ENCODE assay signal across 19 cellular contexts in the genomic region with DNA sequence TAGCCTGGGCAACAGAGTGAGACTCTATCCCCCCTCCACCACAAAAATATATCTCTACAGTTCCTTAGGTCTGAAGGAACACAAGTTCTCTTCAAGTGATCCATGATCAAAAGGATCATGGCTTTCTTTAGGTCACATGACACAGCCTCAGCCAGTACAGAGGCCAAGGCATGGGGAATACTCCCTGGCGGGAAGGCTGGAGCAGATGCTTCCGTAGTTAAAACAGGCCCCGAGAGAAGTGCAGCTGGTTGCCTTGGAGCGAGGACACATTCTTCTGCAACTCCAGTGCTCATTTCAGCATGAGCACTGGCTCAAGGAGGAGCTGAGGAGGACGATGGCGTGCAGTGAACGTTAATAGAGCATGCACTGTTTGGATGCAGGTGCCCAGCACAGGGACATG. TPM values are rescaled to one million over a fixed set of nuclear protein-coding genes. Genes with fewer than 3 reads are reported as not detected.
DNase-seq lines count a peak whose midpoint lies in the region; ATAC-seq, FAIRE-seq and TF ChIP-seq lines count a peak whose summit lies in the region.
"Had no signal": no experiment of that assay in that cellular context is flagged by ENCODE, and none has a peak within 500 bp of the region (broad histone marks: within the 10 kb centered on the region; RNA-seq: fewer than 3 reads in every experiment).

No MANE protein-coding gene starts in this region.

- no peaks in the 10 kb centered on the region for H3K9me3 ChIP-seq in BLaER1
- H3K9me3 ChIP-seq in K562 (replicated peaks; ENCODE audit: control insufficient read depth, insufficient read depth, low read depth, low read length) = no peaks in the 10 kb centered on the region
- no peaks in the 10 kb centered on the region for H3K9me3 ChIP-seq in mucosa of descending colon
- no peaks in the 10 kb centered on the region for H3K9me3 ChIP-seq in pancreas
- H3K9me3 ChIP-seq: sigmoid colon, SJCRH30, uterus had no signal

- DNase-seq in K562 (ENCODE audit: extremely low read depth in 1 of 4, low spot score in 3 of 4) (no peak), mucosa of descending colon (peak in 1 of 3 donors; percentile 12), pancreas (no peak), mesenteric fat pad (ENCODE audit: low spot score) (no peak)
- no peak for DNase-seq in activated CD4-positive, alpha-beta T cell treated with anti-CD3 and anti-CD28 coated beads for 4 hours
- DNase-seq: activated B cell treated with CpG ODN at 0.5 μM for 24 hours; activated naive CD8-positive, alpha-beta T cell treated with anti-CD3 and anti-CD28 coated beads, Interleukin-2, amount 50 U/mL, for 24 hours; CD4-positive, alpha-beta memory T cell; GM23248; NCI-H1417 treated with DMSO at 0.1 percent for 48 hours; NCI-H748 treated with DMSO at 0.1 percent for 48 hours; sigmoid colon; SJCRH30; stimulated activated CD4-positive, alpha-beta T cell treated with anti-CD3 and anti-CD28 coated beads, Interleukin-2, amount 100 ng/mL, for 24 hours; T-helper 2 cell; uterus had no signal

- peaks cover 38% of the 10 kb centered on the region for H3K36me3 ChIP-seq in BLaER1
- no peaks in the 10 kb centered on the region for H3K36me3 ChIP-seq in K562 (ENCODE audit: control insufficient read depth, insufficient read depth, low read length)
- no peaks in the 10 kb centered on the region for H3K36me3 ChIP-seq in mucosa of descending colon (ENCODE audit: low read depth)
- H3K36me3 ChIP-seq in pancreas = no peaks in the 10 kb centered on the region
- H3K36me3 ChIP-seq: sigmoid colon, SJCRH30, uterus had no signal

- no peak overlapping the region for H2AFZ ChIP-seq in K562 (ENCODE audit: low read depth, low read length)
- H2AFZ ChIP-seq: GM23248 had no signal

- BruUV-seq in K562 (replicated peaks; lab: Mats Ljungman, UMichigan) = no TSS peak

- ATAC-seq in K562 (no peak), mucosa of descending colon (peak; percentile 11), pancreas (no peak)
- ATAC-seq: activated naive CD8-positive, alpha-beta T cell treated with anti-CD3 and anti-CD28 coated beads, Interleukin-2, amount 50 U/mL, for 24 hours had no signal

- H4K20me1 ChIP-seq in BLaER1 (peaks cover 23% of the 10 kb centered on the region; the same call in 1 of the 2 replicates), K562 (replicated peaks; ENCODE audit: control insufficient read depth, insufficient read depth, low read length) (no peaks in the 10 kb centered on the region)

- no peak for FAIRE-seq in K562 (lab: Jason Lieb, UNC)
- no peak for FAIRE-seq in pancreas (lab: Jason Lieb, UNC)
- FAIRE-seq: bronchial epithelial cell had no signal

- TF ChIP-seq RAD21 in K562 (CRISPR knock-in tag; conservative IDR thresholded peaks at IDR 0.05 in 1 of 2, IDR thresholded peaks at IDR 0.05 in 1 of 2) = no peak

- H3K9ac ChIP-seq in BLaER1 (no peak overlapping the region), K562 (ENCODE audit: insufficient read depth in 1 of 2, low read depth in 2 of 2, low read length in 2 of 2) (no peak overlapping the region; a peak in 2 of 4 replicates)
- H3K9ac ChIP-seq: GM23248 had no signal

- no peak for TF ChIP-seq EP300 in K562 (IDR thresholded peaks at IDR 0.05; ENCODE audit: low read length)

- TF ChIP-seq POLR2A in K562 (conservative IDR thresholded peaks at IDR 0.05) = no peak

- no peaks in the 10 kb centered on the region for H3K9me1 ChIP-seq in K562 (ENCODE audit: control insufficient read depth, insufficient read depth, low read length)

- H3K4me2 ChIP-seq in BLaER1 = no peak overlapping the region
- H3K4me2 ChIP-seq in K562 (ENCODE audit: insufficient read depth, low read length) = no peak overlapping the region

- no peak for TF ChIP-seq CTCF in K562 (IDR thresholded peaks at IDR 0.05 in 2 of 3, conservative IDR thresholded peaks at IDR 0.05 in 1 of 3; ENCODE audit: insufficient read depth in 2 of 3, low read depth in 1 of 3, low read length in 3 of 3)
- TF ChIP-seq CTCF in mucosa of descending colon (IDR thresholded peaks at IDR 0.05) = no peak
- no peak for TF ChIP-seq CTCF in pancreas (IDR thresholded peaks at IDR 0.05)

- intact Hi-C loops in K562 (cut with micrococcal nuclease) = loop anchor here (10.0 kb wide), 1 partner anchor 430 kb away; a partner anchor contains a TSS
- intact Hi-C loops in mucosa of descending colon (cut with DNase I, micrococcal nuclease) = no loop called here
- intact Hi-C loops in pancreas (cut with DNase I) = no loop called here

- H3K27ac ChIP-seq in BLaER1 (0 out of 2 replicates have a peak overlapping the region, but pooled peaks have one; percentile 28), K562 (ENCODE audit: extremely low read depth, low read depth, low read length) (no peak overlapping the region), pancreas (peak overlapping the region in 1 of 4 donors; percentile 28)
- H3K27ac ChIP-seq: GM23248, sigmoid colon, SJCRH30, uterus had no signal

- WGBS in K562 (ENCODE audit: insufficient coverage, low coverage, missing lambda C conversion rate) = 58% methylated on average over 4 of the region's 7 CpGs
- 64 to 67% methylated on average over 7 of the region's 7 CpGs for WGBS in pancreas, 2 donors

- in situ Hi-C loops in K562 (cut with MboI) = no loop called here

- peaks cover 54% of the 10 kb centered on the region for H3K4me1 ChIP-seq in BLaER1
- H3K4me1 ChIP-seq in K562 (replicated peaks in 1 of 2; ENCODE audit: control insufficient read depth in 2 of 2, insufficient read depth in 2 of 2, low read length in 2 of 2) = peaks cover 14 to 25% of the 10 kb centered on the region in 2 experiments; a peak in 4 of 5 replicates
- no peaks in the 10 kb centered on the region for H3K4me1 ChIP-seq in mucosa of descending colon (ENCODE audit: low read depth)
- peaks cover 16 to 25% (median 23%) of the 10 kb centered on the region in 3 donors for H3K4me1 ChIP-seq in pancreas
- H3K4me1 ChIP-seq: uterus had no signal

- POLR2A ChIA-PET in K562 (lab: Yijun Ruan, JAX) = no interaction called here

- H3K79me2 ChIP-seq in K562 (ENCODE audit: control insufficient read depth, insufficient read depth, low read length) = no peaks in the 10 kb centered on the region

- CTCF ChIA-PET in K562 (lab: Yijun Ruan, JAX; ENCODE audit: low intra/inter-chr PET ratio) = no interaction called here

- H3K27me3 ChIP-seq in BLaER1 = no peaks in the 10 kb centered on the region
- H3K27me3 ChIP-seq in K562 (ENCODE audit: control insufficient read depth in 2 of 2, insufficient read depth in 2 of 2, low read length in 2 of 2) = peaks cover 0 to 4% of the 10 kb centered on the region in 2 experiments; a peak in 1 of 5 replicates
- no peaks in the 10 kb centered on the region for H3K27me3 ChIP-seq in pancreas
- H3K27me3 ChIP-seq: sigmoid colon, SJCRH30, uterus had no signal

- H3K4me3 ChIP-seq in BLaER1 (no peak overlapping the region), K562 (no peak overlapping the region), mucosa of descending colon (no peak overlapping the region), pancreas (no peak overlapping the region)
- H3K4me3 ChIP-seq: GM23248, sigmoid colon, SJCRH30, uterus had no signal

RNA-seq across cellular contexts. Expression of a gene that starts 13.5 kb away (rescaled TPM):
- not detected in 2 replicates for total RNA-seq in K562 (2011; cell fraction: chromatin; rRNA removed; ENCODE audit: low replicate concordance)
- total RNA-seq in K562 (2011; cell fraction: nucleolus; rRNA removed) = not detected in 2 replicates
- total RNA-seq in K562 (2011; cell fraction: nucleoplasm; rRNA removed) = not detected in 2 replicates
- total RNA-seq in K562 (2014; rRNA removed) = not detected in 2 replicates
- not detected in 2 replicates for total RNA-seq in K562 (2014; rRNA removed; fragmentation: Illumina TruSeq; extraction: Trizol)
- not detected in 2 replicates for total RNA-seq in K562 (2015; rRNA removed; fragmentation: Illumina TruSeq; extraction: Trizol)
- total RNA-seq in K562 (2021) = 0.18 and 0.29 TPM in 2 replicates
- polyA plus RNA-seq in K562 (2011; rRNA removed) = 0.15 TPM in 1 of 2 replicates, not detected in the other
- polyA plus RNA-seq in K562 (2011; cell fraction: cytosol; rRNA removed) = 0.07 TPM in 1 of 2 replicates, not detected in the other
- polyA plus RNA-seq in K562 (2011; cell fraction: nucleus; rRNA removed) = 0.10 and 0.18 TPM in 2 replicates
- polyA plus RNA-seq in K562 (2012) = 0.31 and 0.54 TPM in 2 replicates
- not detected in 2 replicates for polyA plus RNA-seq in K562 (2014; fragmentation: Illumina TruSeq; extraction: Trizol)
- polyA plus RNA-seq in K562 (2014; fragmentation: Nextera tagmentation; extraction: Ambion mirVana) = not detected
- polyA plus RNA-seq in K562 (2014; rRNA removed) = not detected in 2 replicates
- polyA minus RNA-seq in K562 (2011; rRNA and poly(A)+ RNA removed) = not detected in 2 replicates
- 1.7 TPM in 1 of 2 replicates, not detected in the other for polyA minus RNA-seq in K562 (2011; cell fraction: cytosol; rRNA and poly(A)+ RNA removed)
- 0.40 and 1.1 TPM in 2 replicates for polyA minus RNA-seq in K562 (2011; cell fraction: nucleus; rRNA and poly(A)+ RNA removed)
- total RNA-seq in mucosa of descending colon = 10 to 100 TPM; 16.9 to 23.5 (median 19.6) TPM
- total RNA-seq in pancreas = 10 to 100 TPM; 16.3 to 20.1 (median 18.9) TPM
- 10 to 100 TPM; 13.6 to 24.4 TPM for polyA plus RNA-seq in pancreas
- 24.8 TPM for total RNA-seq in mesenteric fat pad

RNA-seq across cellular contexts. Expression of a gene that starts 31.1 kb away (rescaled TPM):
- not detected in 2 replicates for total RNA-seq in K562 (2011; cell fraction: chromatin; rRNA removed; ENCODE audit: low replicate concordance)
- total RNA-seq in K562 (2011; cell fraction: nucleolus; rRNA removed) = not detected in 2 replicates
- total RNA-seq in K562 (2011; cell fraction: nucleoplasm; rRNA removed) = not detected in 2 replicates
- total RNA-seq in K562 (2014; rRNA removed) (not detected in 2 replicates), K562 (2014; rRNA removed; fragmentation: Illumina TruSeq; extraction: Trizol) (not detected in 2 replicates), K562 (2015; rRNA removed; fragmentation: Illumina TruSeq; extraction: Trizol) (not detected in 2 replicates), K562 (2021) (not detected in 2 replicates), mucosa of descending colon (not detected), pancreas (under 1 TPM; 0.28 to 0.47 (median 0.34) TPM), mesenteric fat pad (0.10 TPM)
- polyA plus RNA-seq in K562 (2011; rRNA removed) (not detected in 2 replicates), K562 (2014; fragmentation: Illumina TruSeq; extraction: Trizol) (not detected in 2 replicates), K562 (2014; fragmentation: Nextera tagmentation; extraction: Ambion mirVana) (not detected), K562 (2014; rRNA removed) (not detected in 2 replicates), pancreas (under 1 TPM; 0.30 to 0.31 TPM)
- not detected in 2 replicates for polyA plus RNA-seq in K562 (2011; cell fraction: cytosol; rRNA removed)
- polyA plus RNA-seq in K562 (2011; cell fraction: nucleus; rRNA removed) = not detected in 2 replicates
- polyA plus RNA-seq in K562 (2012) = not detected in 2 replicates
- not detected in 2 replicates for polyA minus RNA-seq in K562 (2011; rRNA and poly(A)+ RNA removed)
- not detected in 2 replicates for polyA minus RNA-seq in K562 (2011; cell fraction: cytosol; rRNA and poly(A)+ RNA removed)
- polyA minus RNA-seq in K562 (2011; cell fraction: nucleus; rRNA and poly(A)+ RNA removed) = not detected in 2 replicates
- total RNA-seq: bronchial epithelial cell, glomerular endothelial cell, GM23248, SJCRH30 had no signal
- polyA plus RNA-seq: CD4-positive, alpha-beta memory T cell; GM23248 had no signal

RNA-seq across cellular contexts. Expression of a gene that starts 48.9 kb away (rescaled TPM):
- total RNA-seq in K562 (2011; cell fraction: chromatin; rRNA removed; ENCODE audit: low replicate concordance) = 31.3 and 64.7 TPM in 2 replicates
- total RNA-seq in K562 (2011; cell fraction: nucleolus; rRNA removed) = 39.3 and 41.4 TPM in 2 replicates
- total RNA-seq in K562 (2011; cell fraction: nucleoplasm; rRNA removed) = 40.9 and 52.2 TPM in 2 replicates
- total RNA-seq in K562 (2014; rRNA removed) (78.6 and 84.7 TPM in 2 replicates), K562 (2014; rRNA removed; fragmentation: Illumina TruSeq; extraction: Trizol) (43.9 and 50.4 TPM in 2 replicates), K562 (2015; rRNA removed; fragmentation: Illumina TruSeq; extraction: Trizol) (60.0 and 66.7 TPM in 2 replicates), K562 (2021) (57.4 and 63.9 TPM in 2 replicates), mucosa of descending colon (10 to 100 TPM; 36.0 to 52.7 (median 49.3) TPM), pancreas (10 to 100 TPM; 12.8 to 22.0 (median 18.5) TPM), mesenteric fat pad (84.1 TPM)
- polyA plus RNA-seq in K562 (2011; rRNA removed) (55.5 and 55.8 TPM in 2 replicates), K562 (2014; fragmentation: Illumina TruSeq; extraction: Trizol) (62.8 and 71.3 TPM in 2 replicates), K562 (2014; fragmentation: Nextera tagmentation; extraction: Ambion mirVana) (10 to 100 TPM; 26.8 to 46.3 TPM), K562 (2014; rRNA removed) (87.4 and 88.1 TPM in 2 replicates), pancreas (10 to 100 TPM; 18.9 to 29.6 TPM)
- 47.4 and 72.1 TPM in 2 replicates for polyA plus RNA-seq in K562 (2011; cell fraction: cytosol; rRNA removed)
- 28.3 and 31.1 TPM in 2 replicates for polyA plus RNA-seq in K562 (2011; cell fraction: nucleus; rRNA removed)
- polyA plus RNA-seq in K562 (2012) = 55.2 and 61.7 TPM in 2 replicates
- 43.3 and 52.3 TPM in 2 replicates for polyA minus RNA-seq in K562 (2011; rRNA and poly(A)+ RNA removed)
- 16.7 and 17.6 TPM in 2 replicates for polyA minus RNA-seq in K562 (2011; cell fraction: cytosol; rRNA and poly(A)+ RNA removed)
- 13.6 and 15.0 TPM in 2 replicates for polyA minus RNA-seq in K562 (2011; cell fraction: nucleus; rRNA and poly(A)+ RNA removed)

RNA-seq across cellular contexts. Expression of a gene that starts 50.6 kb away (rescaled TPM):
- total RNA-seq in K562 (2011; cell fraction: chromatin; rRNA removed; ENCODE audit: low replicate concordance) = 43.9 and 112 TPM in 2 replicates
- 97.0 and 99.2 TPM in 2 replicates for total RNA-seq in K562 (2011; cell fraction: nucleolus; rRNA removed)
- total RNA-seq in K562 (2011; cell fraction: nucleoplasm; rRNA removed) = 59.2 and 66.6 TPM in 2 replicates
- 111 and 116 TPM in 2 replicates for total RNA-seq in K562 (2014; rRNA removed)
- total RNA-seq in K562 (2014; rRNA removed; fragmentation: Illumina TruSeq; extraction: Trizol) = 22.7 and 31.4 TPM in 2 replicates
- total RNA-seq in K562 (2015; rRNA removed; fragmentation: Illumina TruSeq; extraction: Trizol) = 62.5 and 66.7 TPM in 2 replicates
- 84.1 and 93.6 TPM in 2 replicates for total RNA-seq in K562 (2021)
- 51.1 and 59.7 TPM in 2 replicates for polyA plus RNA-seq in K562 (2011; rRNA removed)
- 105 and 154 TPM in 2 replicates for polyA plus RNA-seq in K562 (2011; cell fraction: cytosol; rRNA removed)
- polyA plus RNA-seq in K562 (2011; cell fraction: nucleus; rRNA removed) = 56.5 and 83.6 TPM in 2 replicates
- polyA plus RNA-seq in K562 (2012) = 64.0 and 95.8 TPM in 2 replicates
- polyA plus RNA-seq in K562 (2014; fragmentation: Illumina TruSeq; extraction: Trizol) = 63.2 and 88.3 TPM in 2 replicates
- polyA plus RNA-seq in K562 (2014; fragmentation: Nextera tagmentation; extraction: Ambion mirVana) = 10 to 100 TPM in 1 of 2 experiments, 1 to 10 TPM in 1; 6.3 to 16.8 TPM
- 83.9 and 90.2 TPM in 2 replicates for polyA plus RNA-seq in K562 (2014; rRNA removed)
- polyA minus RNA-seq in K562 (2011; rRNA and poly(A)+ RNA removed) = 37.2 and 42.5 TPM in 2 replicates
- polyA minus RNA-seq in K562 (2011; cell fraction: cytosol; rRNA and poly(A)+ RNA removed) = 39.4 and 52.3 TPM in 2 replicates
- polyA minus RNA-seq in K562 (2011; cell fraction: nucleus; rRNA and poly(A)+ RNA removed) = 24.5 and 26.7 TPM in 2 replicates
- 10 to 100 TPM; 32.4 to 48.9 (median 38.4) TPM for total RNA-seq in mucosa of descending colon
- total RNA-seq in pancreas = 10 to 100 TPM; 21.9 to 40.0 (median 24.3) TPM
- polyA plus RNA-seq in pancreas = 10 to 100 TPM; 74.9 to 84.7 TPM
- total RNA-seq in mesenteric fat pad = 23.4 TPM

Comparison
In these comparisons a context has a peak if more than half of its experiments do, and no peak if none do; other contexts are left out.
1. RNA of a gene that starts 13.5 kb away (total RNA-seq): 24.8 TPM in mesenteric fat pad (single experiment), 16.9 to 23.5 TPM in mucosa of descending colon and 16.3 to 20.1 TPM in pancreas; 0.18 to 0.29 TPM in K562; every median in the first group is over 10 times any median in the second.